In genomic region chr7:43749383-43749940, GRCh38 we compare ENCODE assay signal across 20 cellular contexts. TPM values are rescaled to one million over a fixed set of nuclear protein-coding genes. Genes with fewer than 3 reads are reported as not detected.
DNase-seq lines count a peak whose midpoint lies in the region; ATAC-seq, FAIRE-seq and TF ChIP-seq lines count a peak whose summit lies in the region.
"Had no signal": no experiment of that assay in that cellular context is flagged by ENCODE, and none has a peak within 500 bp of the region (broad histone marks: within the 10 kb centered on the region; RNA-seq: fewer than 3 reads in every experiment).

No MANE protein-coding gene starts in this region.

- H3K36me3 ChIP-seq in HEK293 (ENCODE audit: control insufficient read depth in 2 of 2, insufficient read depth in 1 of 2, low read length in 2 of 2) (no peaks in the 10 kb centered on the region), PC-9 (ENCODE audit: low read depth) (no peaks in the 10 kb centered on the region), K562 (ENCODE audit: control insufficient read depth, insufficient read depth, low read length) (no peaks in the 10 kb centered on the region), neuronal stem cell (replicated peaks in 1 of 2; ENCODE audit: control insufficient read depth in 2 of 2, insufficient read depth in 2 of 2, low read length in 2 of 2) (no peaks in the 10 kb centered on the region), GM23248 (ENCODE audit: low read depth) (no peaks in the 10 kb centered on the region)
- H3K36me3 ChIP-seq: BLaER1 had no signal

- CTCF ChIA-PET in HEK293 (lab: Yijun Ruan, JAX), result interaction anchor here (0.8 kb wide), 1 partner anchor 50 kb away, joined by 3 read pairs; no protein-coding TSS in a partner anchor
- CTCF ChIA-PET in PC-9 (lab: Charles Lee), result no interaction called here
- CTCF ChIA-PET in K562 (lab: Yijun Ruan, JAX; ENCODE audit: low intra/inter-chr PET ratio), result no interaction called here

- H2BK12ac ChIP-seq in neuronal stem cell (ENCODE audit: low read length), result no peak overlapping the region

- no peak for TF ChIP-seq EP300 in K562 (IDR thresholded peaks at IDR 0.05; ENCODE audit: low read length)

- H3K9me3 ChIP-seq in HEK293 (ENCODE audit: control insufficient read depth, insufficient read depth, low read depth, low read length) (no peaks in the 10 kb centered on the region), PC-9 (ENCODE audit: insufficient read depth, low read depth) (no peaks in the 10 kb centered on the region), K562 (replicated peaks; ENCODE audit: control insufficient read depth, insufficient read depth, low read depth, low read length) (no peaks in the 10 kb centered on the region), neuronal stem cell (replicated peaks in 1 of 2; ENCODE audit: control insufficient read depth in 2 of 2, insufficient read depth in 1 of 2, low read depth in 1 of 2, low read length in 2 of 2) (no peaks in the 10 kb centered on the region), GM23248 (ENCODE audit: low read depth) (no peaks in the 10 kb centered on the region)

- H3K9me3 Mint-ChIP-seq in HFFc6, result no peaks in the 10 kb centered on the region
- H3K9me3 Mint-ChIP-seq: CD4-positive, CD25-positive, alpha-beta regulatory T cell had no signal

- WGBS in K562 (ENCODE audit: insufficient coverage, low coverage, missing lambda C conversion rate), result 46% methylated on average over 4 of the region's 5 CpGs
- WGBS in neuronal stem cell (ENCODE audit: extremely low coverage in 2 of 2, insufficient read length in 2 of 2, insufficient replicate concordance in 1 of 2), 2 donors, result no CpG with 5 or more reads among the region's 5 CpGs
- WGBS in GM23248 (ENCODE audit: low coverage in 1 of 2, low lambda C conversion rate in 2 of 2, missing lambda C conversion rate in 2 of 2), 2 experiments, result 44 to 45% methylated on average over 5 of the region's 5 CpGs

- POLR2A ChIA-PET in HEK293 (lab: Yijun Ruan, JAX), result no interaction called here
- POLR2A ChIA-PET in PC-9 (lab: Charles Lee; ENCODE audit: unreplicated experiment), result no interaction called here
- POLR2A ChIA-PET in K562 (lab: Yijun Ruan, JAX), result interaction anchor here (0.8 to 2.0 kb wide), 4 partner anchors 11 to 38 kb away, joined by 3 to 9 read pairs (median 4); no protein-coding TSS in a partner anchor

- 0 out of 2 replicates have a peak overlapping the region, but pooled peaks have one; percentile 26 for H2AFZ ChIP-seq in PC-9
- H2AFZ ChIP-seq in K562 (ENCODE audit: low read depth, low read length), result no peak overlapping the region
- peak overlapping the region; percentile 83 for H2AFZ ChIP-seq in neuronal stem cell (ENCODE audit: low read length)
- H2AFZ ChIP-seq in GM23248, result no peak overlapping the region

- H3F3A ChIP-seq in PC-9 (ENCODE audit: insufficient read depth, low read depth), result no peaks in the 10 kb centered on the region; the same call in 1 of the 2 replicates
- no peaks in the 10 kb centered on the region for H3F3A ChIP-seq in GM23248 (ENCODE audit: insufficient read depth)

- in situ Hi-C loops in K562 (cut with MboI) (no loop called here), GM23248 (cut with MboI) (no loop called here)

- no peak for TF ChIP-seq RAD21 in K562 (CRISPR knock-in tag; conservative IDR thresholded peaks at IDR 0.05 in 1 of 2, IDR thresholded peaks at IDR 0.05 in 1 of 2)

- H4K91ac ChIP-seq in neuronal stem cell (ENCODE audit: low read depth, low read length, poor library complexity), result no peak overlapping the region

- H3K9me2 ChIP-seq in PC-9 (ENCODE audit: insufficient read depth) (peaks cover 4% of the 10 kb centered on the region; the same call in 1 of the 2 replicates), GM23248 (ENCODE audit: insufficient read depth) (no peaks in the 10 kb centered on the region)

- peak overlapping the region; percentile 91 for H3K18ac ChIP-seq in neuronal stem cell (ENCODE audit: low read length)

- H3K4ac ChIP-seq in neuronal stem cell (ENCODE audit: low read length), result no peak overlapping the region

- H3K27me3 Mint-ChIP-seq in HFFc6 (ENCODE audit: insufficient read depth), result peaks cover 28% of the 10 kb centered on the region

- no peaks in the 10 kb centered on the region for H3K36me3 Mint-ChIP-seq in HFFc6 (ENCODE audit: low read depth)
- H3K36me3 Mint-ChIP-seq: CD4-positive, CD25-positive, alpha-beta regulatory T cell had no signal

- H3K4me3 ChIP-seq in HEK293 (ENCODE audit: low read depth, low read length) (no peak overlapping the region), PC-9 (no peak overlapping the region), K562 (no peak overlapping the region), neuronal stem cell (ENCODE audit: low read length in 2 of 2) (no peak overlapping the region), GM23248 (no peak overlapping the region)
- H3K4me3 ChIP-seq: BLaER1, SK-N-MC had no signal

- no peak overlapping the region for H3K4me2 ChIP-seq in PC-9
- H3K4me2 ChIP-seq in K562 (ENCODE audit: insufficient read depth, low read length), result no peak overlapping the region
- no peak overlapping the region for H3K4me2 ChIP-seq in neuronal stem cell (ENCODE audit: insufficient read depth, low read length, poor library complexity, severe bottlenecking)
- H3K4me2 ChIP-seq in GM23248 (ENCODE audit: unreplicated experiment), result no peak overlapping the region
- H3K4me2 ChIP-seq: BLaER1 had no signal

- no peak overlapping the region for H3K27ac ChIP-seq in HEK293 (ENCODE audit: extremely low read depth, low read depth, low read length)
- no peak overlapping the region for H3K27ac ChIP-seq in PC-9
- H3K27ac ChIP-seq in K562 (ENCODE audit: extremely low read depth, low read depth, low read length), result no peak overlapping the region
- H3K27ac ChIP-seq in neuronal stem cell (replicated peaks; ENCODE audit: low read length), result no peak overlapping the region
- no peak overlapping the region for H3K27ac ChIP-seq in GM23248
- H3K27ac ChIP-seq: BLaER1, HL-60, RWPE1, SK-N-MC had no signal

- no peaks in the 10 kb centered on the region for H3K79me1 ChIP-seq in neuronal stem cell (ENCODE audit: low read depth, low read length)

- H3K4me1 ChIP-seq in HEK293 (ENCODE audit: control insufficient read depth, insufficient read depth, low read length), result no peaks in the 10 kb centered on the region
- H3K4me1 ChIP-seq in PC-9 (replicated peaks; ENCODE audit: insufficient read depth), result peaks cover 16% of the 10 kb centered on the region
- peaks cover 19 to 24% of the 10 kb centered on the region in 2 experiments for H3K4me1 ChIP-seq in K562 (replicated peaks in 1 of 2; ENCODE audit: control insufficient read depth in 2 of 2, insufficient read depth in 2 of 2, low read length in 2 of 2)
- peaks cover 0 to 1% of the 10 kb centered on the region in 2 donors for H3K4me1 ChIP-seq in neuronal stem cell (ENCODE audit: control insufficient read depth in 2 of 2, insufficient read depth in 1 of 2, low read depth in 1 of 2, low read length in 2 of 2)
- H3K4me1 ChIP-seq in GM23248 (ENCODE audit: insufficient read depth), result peaks cover 4% of the 10 kb centered on the region; the same call in 1 of the 2 replicates
- H3K4me1 ChIP-seq: BLaER1 had no signal

- no peak overlapping the region for H3K4me3 Mint-ChIP-seq in HFFc6
- H3K4me3 Mint-ChIP-seq: CD4-positive, CD25-positive, alpha-beta regulatory T cell had no signal

- H3K27ac Mint-ChIP-seq in HFFc6, result no peak overlapping the region
- H3K27ac Mint-ChIP-seq: CD4-positive, CD25-positive, alpha-beta regulatory T cell had no signal

- no peak for TF ChIP-seq CTCF in HEK293 (tag by site-specific recombination; IDR thresholded peaks at IDR 0.05)
- TF ChIP-seq CTCF in PC-9 (conservative IDR thresholded peaks at IDR 0.05), result no peak
- TF ChIP-seq CTCF in K562 (IDR thresholded peaks at IDR 0.05 in 2 of 3, conservative IDR thresholded peaks at IDR 0.05 in 1 of 3; ENCODE audit: insufficient read depth in 2 of 3, low read depth in 1 of 3, low read length in 3 of 3), result no peak
- TF ChIP-seq CTCF in HFFc6 (IDR thresholded peaks at IDR 0.05), result no peak

- TF ChIP-seq POLR2A in K562 (conservative IDR thresholded peaks at IDR 0.05), result no peak

- no peak overlapping the region for H2BK120ac ChIP-seq in neuronal stem cell (ENCODE audit: low read depth, low read length)

- H4K8ac ChIP-seq in neuronal stem cell (ENCODE audit: low read depth, low read length), result no peak overlapping the region

- BruUV-seq in PC-9 (replicated peaks; lab: Mats Ljungman, UMichigan), result no TSS peak
- no TSS peak for BruUV-seq in K562 (replicated peaks; lab: Mats Ljungman, UMichigan)

- H3K9ac ChIP-seq in K562 (ENCODE audit: insufficient read depth in 1 of 2, low read depth in 2 of 2, low read length in 2 of 2), result no peak overlapping the region
- no peak overlapping the region for H3K9ac ChIP-seq in neuronal stem cell (ENCODE audit: low read depth, low read length, poor library complexity)
- no peak overlapping the region for H3K9ac ChIP-seq in GM23248
- H3K9ac ChIP-seq: BLaER1 had no signal

- no peaks in the 10 kb centered on the region for H3K9me1 ChIP-seq in K562 (ENCODE audit: control insufficient read depth, insufficient read depth, low read length)

- ATAC-seq in K562, result peak; percentile 31

- no peak overlapping the region for H3K23ac ChIP-seq in neuronal stem cell (ENCODE audit: low read depth, low read length, poor library complexity)

- no peaks in the 10 kb centered on the region for H3K4me1 Mint-ChIP-seq in HFFc6 (ENCODE audit: low read depth)

- peak overlapping the region; percentile 58 for H2AK5ac ChIP-seq in neuronal stem cell (ENCODE audit: low read depth, low read length)

- H4K20me1 ChIP-seq in PC-9 (ENCODE audit: insufficient read depth), result no peaks in the 10 kb centered on the region
- no peaks in the 10 kb centered on the region for H4K20me1 ChIP-seq in K562 (replicated peaks; ENCODE audit: control insufficient read depth, insufficient read depth, low read length)
- no peaks in the 10 kb centered on the region for H4K20me1 ChIP-seq in GM23248 (ENCODE audit: insufficient read depth)
- H4K20me1 ChIP-seq: BLaER1 had no signal

- H3K14ac ChIP-seq in neuronal stem cell (ENCODE audit: low read length), result no peak overlapping the region

- H2BK5ac ChIP-seq in neuronal stem cell (ENCODE audit: low read length), result no peak overlapping the region

- H3K79me2 ChIP-seq in PC-9 (ENCODE audit: low read depth) (no peaks in the 10 kb centered on the region), K562 (ENCODE audit: control insufficient read depth, insufficient read depth, low read length) (no peaks in the 10 kb centered on the region), GM23248 (ENCODE audit: insufficient read depth) (no peaks in the 10 kb centered on the region)

- H3K27me3 ChIP-seq in PC-9 (ENCODE audit: insufficient read depth, low read depth) (no peaks in the 10 kb centered on the region), K562 (ENCODE audit: control insufficient read depth in 2 of 2, insufficient read depth in 2 of 2, low read length in 2 of 2) (no peaks in the 10 kb centered on the region), neuronal stem cell (ENCODE audit: control insufficient read depth in 3 of 3, insufficient read depth in 3 of 3, low read depth in 1 of 3, low read length in 3 of 3) (peaks cover 0 to 41% (median 0%) of the 10 kb centered on the region in 3 experiments), GM23248 (replicated peaks; ENCODE audit: insufficient read depth) (no peaks in the 10 kb centered on the region)
- H3K27me3 ChIP-seq: BLaER1 had no signal

- intact Hi-C loops in PC-9 (cut with micrococcal nuclease; ENCODE audit: unreplicated experiment), result no loop called here
- intact Hi-C loops in K562 (cut with micrococcal nuclease), result no loop called here

- no peak for FAIRE-seq in K562 (lab: Jason Lieb, UNC)
- FAIRE-seq: A204.1, D721Med, GM19239 had no signal

- H2BK15ac ChIP-seq in neuronal stem cell (ENCODE audit: low read length), result no peak overlapping the region

- DNase-seq in PC-9, result no peak
- no peak for DNase-seq in K562 (ENCODE audit: extremely low read depth in 1 of 4, low spot score in 3 of 4)
- DNase-seq in neuronal stem cell (ENCODE audit: low spot score), result no peak
- DNase-seq in HFFc6, result no peak
- no peak for DNase-seq in cerebellar cortex (ENCODE audit: low spot score)
- no peak for DNase-seq in GM23248
- DNase-seq: CD4-positive, CD25-positive, alpha-beta regulatory T cell; NCI-H1105; NCI-H1436 treated with DMSO at 0.1 percent for 48 hours; NCI-H187 treated with DMSO at 0.1 percent for 48 hours; NCI-H345; NK-92 treated with Interleukin-12 subunit alpha and Interleukin-12 subunit beta, amount 100 ng/mL, for 24 hours had no signal

RNA-seq across cellular contexts. Expression of gene BLVRA, which starts 9.0 kb away (rescaled TPM):
- total RNA-seq in PC-9 (2021) (36.4 and 49.5 TPM in 2 replicates), K562 (2014; rRNA removed) (48.2 and 59.6 TPM in 2 replicates), K562 (2014; rRNA removed; fragmentation: Illumina TruSeq; extraction: Trizol) (54.4 and 54.8 TPM in 2 replicates), K562 (2015; rRNA removed; fragmentation: Illumina TruSeq; extraction: Trizol) (48.3 and 48.5 TPM in 2 replicates), K562 (2021) (50.9 and 56.6 TPM in 2 replicates)
- 13.8 and 14.5 TPM in 2 replicates for total RNA-seq in K562 (2011; cell fraction: chromatin; rRNA removed; ENCODE audit: low replicate concordance)
- 9.5 and 15.5 TPM in 2 replicates for total RNA-seq in K562 (2011; cell fraction: nucleolus; rRNA removed)
- total RNA-seq in K562 (2011; cell fraction: nucleoplasm; rRNA removed), result 13.6 and 14.7 TPM in 2 replicates
- polyA plus RNA-seq in K562 (2011; rRNA removed) (52.5 and 61.5 TPM in 2 replicates), K562 (2014; fragmentation: Illumina TruSeq; extraction: Trizol) (64.2 and 69.0 TPM in 2 replicates), K562 (2014; fragmentation: Nextera tagmentation; extraction: Ambion mirVana) (100 to 1,000 TPM; 125 to 147 TPM), K562 (2014; rRNA removed) (77.7 and 79.7 TPM in 2 replicates), GM23248 (2016; fragmentation: Nextera tagmentation; extraction: Ambion mirVana) (47.0 and 52.6 TPM in 2 replicates)
- polyA plus RNA-seq in K562 (2011; cell fraction: cytosol; rRNA removed), result 29.0 and 42.5 TPM in 2 replicates
- 11.2 and 19.2 TPM in 2 replicates for polyA plus RNA-seq in K562 (2011; cell fraction: nucleus; rRNA removed)
- 79.1 and 113 TPM in 2 replicates for polyA plus RNA-seq in K562 (2012)
- polyA minus RNA-seq in K562 (2011; rRNA and poly(A)+ RNA removed), result 36.3 and 37.4 TPM in 2 replicates
- 20.9 and 23.4 TPM in 2 replicates for polyA minus RNA-seq in K562 (2011; cell fraction: cytosol; rRNA and poly(A)+ RNA removed)
- polyA minus RNA-seq in K562 (2011; cell fraction: nucleus; rRNA and poly(A)+ RNA removed), result 6.1 and 10.4 TPM in 2 replicates
- polyA plus RNA-seq in neuronal stem cell (2013, experiment 1 of 2), result 33.7 TPM
- 34.5 TPM for polyA plus RNA-seq in neuronal stem cell (2013, experiment 2 of 2)
- total RNA-seq in HFFc6 (2021; fragmentation: NEBNext Ultra II Directional; extraction: Animal tissue kit (Norgen Biotek cat#: 25700)), result 10 to 100 TPM; 29.0 to 43.9 (median 36.0) TPM
- 12.8 and 14.7 TPM in 2 replicates for total RNA-seq in GM23248 (2014; rRNA removed; shearing (Covaris generic))

RNA-seq across cellular contexts. Expression of gene COA1, which starts 20.1 kb away (rescaled TPM):
- total RNA-seq in PC-9 (2021) (128 and 151 TPM in 2 replicates), K562 (2014; rRNA removed) (105 and 109 TPM in 2 replicates), K562 (2014; rRNA removed; fragmentation: Illumina TruSeq; extraction: Trizol) (197 TPM in 2 replicates), K562 (2015; rRNA removed; fragmentation: Illumina TruSeq; extraction: Trizol) (130 and 143 TPM in 2 replicates), K562 (2021) (137 and 149 TPM in 2 replicates)
- total RNA-seq in K562 (2011; cell fraction: chromatin; rRNA removed; ENCODE audit: low replicate concordance), result 181 and 261 TPM in 2 replicates
- 81.2 and 117 TPM in 2 replicates for total RNA-seq in K562 (2011; cell fraction: nucleolus; rRNA removed)
- total RNA-seq in K562 (2011; cell fraction: nucleoplasm; rRNA removed), result 236 and 385 TPM in 2 replicates
- polyA plus RNA-seq in K562 (2011; rRNA removed) (98.9 and 105 TPM in 2 replicates), K562 (2014; fragmentation: Illumina TruSeq; extraction: Trizol) (190 and 215 TPM in 2 replicates), K562 (2014; fragmentation: Nextera tagmentation; extraction: Ambion mirVana) (100 to 1,000 TPM; 432 to 463 TPM), K562 (2014; rRNA removed) (181 and 203 TPM in 2 replicates), GM23248 (2016; fragmentation: Nextera tagmentation; extraction: Ambion mirVana) (54.3 and 59.5 TPM in 2 replicates)
- 79.1 and 145 TPM in 2 replicates for polyA plus RNA-seq in K562 (2011; cell fraction: cytosol; rRNA removed)
- polyA plus RNA-seq in K562 (2011; cell fraction: nucleus; rRNA removed), result 90.7 and 107 TPM in 2 replicates
- 163 and 167 TPM in 2 replicates for polyA plus RNA-seq in K562 (2012)
- 110 and 121 TPM in 2 replicates for polyA minus RNA-seq in K562 (2011; rRNA and poly(A)+ RNA removed)
- polyA minus RNA-seq in K562 (2011; cell fraction: cytosol; rRNA and poly(A)+ RNA removed), result 39.2 and 42.5 TPM in 2 replicates
- polyA minus RNA-seq in K562 (2011; cell fraction: nucleus; rRNA and poly(A)+ RNA removed), result 60.6 and 89.1 TPM in 2 replicates
- polyA plus RNA-seq in neuronal stem cell (2013, experiment 1 of 2), result 218 TPM
- 216 TPM for polyA plus RNA-seq in neuronal stem cell (2013, experiment 2 of 2)
- 10 to 100 TPM; 52.5 to 61.5 (median 57.3) TPM for total RNA-seq in HFFc6 (2021; fragmentation: NEBNext Ultra II Directional; extraction: Animal tissue kit (Norgen Biotek cat#: 25700))
- total RNA-seq in GM23248 (2014; rRNA removed; shearing (Covaris generic)), result 26.1 and 53.4 TPM in 2 replicates

Comparison
In these comparisons a context has a peak if more than half of its experiments do, and no peak if none do; other contexts are left out.
1. H2AFZ ChIP-seq: peak in PC-9 (single experiment) and neuronal stem cell (single experiment); none in K562 (single experiment) and GM23248 (single experiment).
2. Of the 44 proteins assayed by ChIP-seq in both K562 and HEK293: peak only in K562: none; only in HEK293: ZBTB17; in both: none; in neither: 43.